8 cellular contexts compared by ENCODE assay signal in the genomic region with DNA sequence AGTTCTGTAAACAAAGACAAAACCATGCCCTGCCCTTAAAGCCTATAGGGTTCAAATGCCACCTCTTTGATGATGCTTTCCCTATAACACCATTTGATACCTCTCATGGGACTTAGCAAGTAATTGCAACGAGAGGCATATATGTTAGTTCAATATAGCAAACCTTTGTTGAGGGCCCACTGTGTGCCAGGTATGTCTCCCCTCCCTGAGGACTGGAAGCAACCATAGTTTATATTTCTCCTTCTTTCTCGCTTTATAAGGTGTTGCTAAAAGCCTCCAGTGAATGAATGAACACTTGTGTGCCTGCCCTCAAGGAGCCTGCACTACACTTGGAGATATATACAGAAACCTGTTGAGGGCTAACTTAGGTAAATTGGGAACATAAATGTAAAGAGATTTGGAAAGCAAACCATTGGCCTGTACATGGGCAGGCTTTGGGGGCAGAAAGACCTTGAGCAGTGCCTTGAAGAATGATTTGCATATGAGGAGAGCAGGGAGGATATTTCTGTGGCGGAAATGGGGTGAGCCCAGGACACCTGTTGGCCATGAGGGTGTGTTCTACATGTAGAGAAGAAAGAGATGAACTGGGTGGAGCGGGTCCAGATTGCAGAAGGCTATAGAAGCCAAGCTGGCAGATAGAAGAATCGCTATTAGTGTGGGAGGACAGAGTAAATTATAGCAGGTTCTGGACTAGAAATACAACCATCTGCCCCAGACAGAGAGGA. TPM values are rescaled to one million over a fixed set of nuclear protein-coding genes. Genes with fewer than 3 reads are reported as not detected.
DNase-seq lines count a peak whose midpoint lies in the region; ATAC-seq and TF ChIP-seq lines count a peak whose summit lies in the region.

No MANE protein-coding gene starts in this region.

- DNase-seq in AG04450 (ENCODE audit: low read depth, low spot score) (no peak), astrocyte of the cerebellum (ENCODE audit: low read depth) (no peak), osteocyte (ENCODE audit: extremely low spot score, unreplicated experiment) (peak; percentile 34), iPS-NIHi7 (ENCODE audit: extremely low spot score) (no peak), HT-29 (ENCODE audit: low spot score) (no peak), midbrain (lab: John Stamatoyannopoulos, UW) (no peak)

- H3K4me1 Mint-ChIP-seq in osteocyte (ENCODE audit: unreplicated experiment) = peaks cover 40% of the 10 kb centered on the region

- no peaks in the 10 kb centered on the region for H3K27me3 ChIP-seq in AG04450 (ENCODE audit: control insufficient read depth, insufficient read depth, low read length)

- ATAC-seq in GM18873 (IDR thresholded peaks at IDR 0.05; ENCODE audit: low FRiP score, unreplicated experiment) (peak; percentile 73), HG02981 (IDR thresholded peaks at IDR 0.05; ENCODE audit: unreplicated experiment) (peak; percentile 67)

- H3K4me3 Mint-ChIP-seq in osteocyte (ENCODE audit: unreplicated experiment) = peak overlapping the region; percentile 32

- CTCF ChIA-PET in AG04450 (lab: Charles Lee) = no interaction called here

- no peaks in the 10 kb centered on the region for H3K9me3 Mint-ChIP-seq in osteocyte (ENCODE audit: unreplicated experiment)

- peak overlapping the region; percentile 31 for H3K4me3 ChIP-seq in AG04450 (ENCODE audit: low read depth, low read length)
- H3K4me3 ChIP-seq in astrocyte of the cerebellum (ENCODE audit: low read depth, low read length) = peak overlapping the region; percentile 85

- in situ Hi-C loops in astrocyte of the cerebellum (cut with HindIII; ENCODE audit: low sequenced_read_pairs) = no loop called here

- H3K9me3 ChIP-seq in AG04450 (ENCODE audit: control insufficient read depth, insufficient read depth, low read length) = peaks cover 6% of the 10 kb centered on the region; the same call in 1 of the 2 replicates

- H3K27me3 Mint-ChIP-seq in osteocyte (ENCODE audit: unreplicated experiment) = no peaks in the 10 kb centered on the region

- H3K27ac ChIP-seq in AG04450 (ENCODE audit: low read depth, low read length) = peak overlapping the region; percentile 11

- peak overlapping the region; percentile 88 for H3K27ac Mint-ChIP-seq in osteocyte (ENCODE audit: unreplicated experiment)

- POLR2A ChIA-PET in AG04450 (lab: Yijun Ruan, JAX) = no interaction called here

- peaks cover 2% of the 10 kb centered on the region for H3K36me3 Mint-ChIP-seq in osteocyte (ENCODE audit: unreplicated experiment)

- TF ChIP-seq CTCF in AG04450 (IDR thresholded peaks at IDR 0.05; ENCODE audit: low read depth, low read length) (no peak), astrocyte of the cerebellum (IDR thresholded peaks at IDR 0.05; ENCODE audit: low read depth, low read length, missing control alignments) (no peak), osteocyte (IDR thresholded peaks at IDR 0.05) (no peak)

RNA-seq across cellular contexts. Expression of a gene that starts 1.8 kb away (rescaled TPM):
- 376 and 389 TPM in 2 replicates for polyA plus RNA-seq in AG04450 (2011; rRNA removed)
- 147 and 148 TPM in 2 replicates for polyA minus RNA-seq in AG04450 (2011; rRNA and poly(A)+ RNA removed)
- total RNA-seq in osteocyte = 182 and 197 TPM in 2 replicates
- 8.1 and 9.1 TPM in 2 replicates for total RNA-seq in HT-29 (2014; rRNA removed; shearing (Covaris generic))

RNA-seq across cellular contexts. Expression of a gene that starts 53.0 kb away (rescaled TPM):
- 22.0 and 26.5 TPM in 2 replicates for polyA plus RNA-seq in AG04450 (2011; rRNA removed)
- 57.8 and 69.6 TPM in 2 replicates for polyA minus RNA-seq in AG04450 (2011; rRNA and poly(A)+ RNA removed)
- 42.7 and 46.9 TPM in 2 replicates for total RNA-seq in osteocyte
- 8.0 and 8.7 TPM in 2 replicates for total RNA-seq in HT-29 (2014; rRNA removed; shearing (Covaris generic))

Comparison
In these comparisons a context has a peak if more than half of its experiments do, and no peak if none do; other contexts are left out.
1. RNA of a gene that starts 1.8 kb away (total RNA-seq): 182 to 197 TPM in osteocyte; 8.1 to 9.1 TPM in HT-29; every median in the first group is over 10 times any median in the second.